1 cellular context compared by ENCODE assay signal in the genomic region with DNA sequence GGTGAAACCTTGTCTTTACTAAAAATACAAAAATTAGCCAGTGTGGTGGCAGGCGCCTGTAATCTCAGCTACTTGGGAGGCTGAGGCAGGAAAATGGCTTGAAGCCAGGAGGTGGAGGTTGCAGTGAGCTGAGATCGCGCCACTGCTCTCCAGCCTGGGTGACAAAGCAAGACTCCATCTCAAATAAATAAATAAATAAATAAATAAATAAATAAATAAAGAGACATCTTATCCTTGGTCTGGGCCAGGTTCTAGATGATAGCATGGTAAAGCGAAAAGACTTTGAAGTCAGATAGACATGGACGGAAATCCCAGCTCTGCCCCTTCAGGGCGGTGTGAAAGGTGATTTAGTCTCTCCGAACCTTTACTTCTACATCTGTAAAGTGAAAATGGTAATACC.
TF ChIP-seq lines count a peak whose summit lies in the region.

No MANE protein-coding gene starts in this region.

TF ChIP-seq in HEK293, 187 proteins besides CTCF, POLR2A, EP300 and RAD21 (continued from another document):
- TF ChIP-seq GLI2 (tag by site-specific recombination; IDR thresholded peaks at IDR 0.05; ENCODE audit: borderline replicate concordance, low read depth) (peak; percentile 18; the same call in 1 of the 2 replicates), ZNF510 (tag by site-specific recombination; IDR thresholded peaks at IDR 0.05; ENCODE audit: insufficient replicate concordance) (peak; percentile 13), ZNF394 (tag by site-specific recombination; IDR thresholded peaks at IDR 0.05; ENCODE audit: borderline replicate concordance) (peak; percentile 81), ZNF654 (tag by site-specific recombination; IDR thresholded peaks at IDR 0.05; ENCODE audit: low read depth) (peak; percentile 22), ZNF266 (tag by site-specific recombination; IDR thresholded peaks at IDR 0.05; ENCODE audit: low read depth) (0 out of 2 replicates have a peak, but pooled peaks have one; percentile 19), ZNF623 (tag by site-specific recombination; IDR thresholded peaks at IDR 0.05) (peak; percentile 60), ZNF140 (tag by site-specific recombination; IDR thresholded peaks at IDR 0.05) (peak; percentile 51; the same call in 1 of the 2 replicates), ZNF560 (tag by site-specific recombination; IDR thresholded peaks at IDR 0.05; ENCODE audit: borderline replicate concordance) (peak; percentile 71; the same call in 1 of the 2 replicates), ZNF433 (tag by site-specific recombination; IDR thresholded peaks at IDR 0.05; ENCODE audit: low read depth) (0 out of 2 replicates have a peak, but pooled peaks have one; percentile 34)
- TF ChIP-seq, protein P1, sequence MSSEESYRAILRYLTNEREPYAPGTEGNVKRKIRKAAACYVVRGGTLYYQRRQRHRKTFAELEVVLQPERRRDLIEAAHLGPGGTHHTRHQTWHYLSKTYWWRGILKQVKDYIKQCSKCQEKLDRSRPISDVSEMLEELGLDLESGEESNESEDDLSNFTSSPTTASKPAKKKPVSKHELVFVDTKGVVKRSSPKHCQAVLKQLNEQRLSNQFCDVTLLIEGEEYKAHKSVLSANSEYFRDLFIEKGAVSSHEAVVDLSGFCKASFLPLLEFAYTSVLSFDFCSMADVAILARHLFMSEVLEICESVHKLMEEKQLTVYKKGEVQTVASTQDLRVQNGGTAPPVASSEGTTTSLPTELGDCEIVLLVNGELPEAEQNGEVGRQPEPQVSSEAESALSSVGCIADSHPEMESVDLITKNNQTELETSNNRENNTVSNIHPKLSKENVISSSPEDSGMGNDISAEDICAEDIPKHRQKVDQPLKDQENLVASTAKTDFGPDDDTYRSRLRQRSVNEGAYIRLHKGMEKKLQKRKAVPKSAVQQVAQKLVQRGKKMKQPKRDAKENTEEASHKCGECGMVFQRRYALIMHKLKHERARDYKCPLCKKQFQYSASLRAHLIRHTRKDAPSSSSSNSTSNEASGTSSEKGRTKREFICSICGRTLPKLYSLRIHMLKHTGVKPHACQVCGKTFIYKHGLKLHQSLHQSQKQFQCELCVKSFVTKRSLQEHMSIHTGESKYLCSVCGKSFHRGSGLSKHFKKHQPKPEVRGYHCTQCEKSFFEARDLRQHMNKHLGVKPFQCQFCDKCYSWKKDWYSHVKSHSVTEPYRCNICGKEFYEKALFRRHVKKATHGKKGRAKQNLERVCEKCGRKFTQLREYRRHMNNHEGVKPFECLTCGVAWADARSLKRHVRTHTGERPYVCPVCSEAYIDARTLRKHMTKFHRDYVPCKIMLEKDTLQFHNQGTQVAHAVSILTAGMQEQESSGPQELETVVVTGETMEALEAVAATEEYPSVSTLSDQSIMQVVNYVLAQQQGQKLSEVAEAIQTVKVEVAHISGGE (tag by site-specific recombination; conservative IDR thresholded peaks at IDR 0.05; ENCODE audit: low read depth): peak; percentile 49
